Comparison of ENCODE assay signal across 8 cellular contexts in genomic region chr19:38736413-38737280, GRCh38. TPM values are rescaled to one million over a fixed set of nuclear protein-coding genes. Genes with fewer than 3 reads are reported as not detected.
DNase-seq lines count a peak whose midpoint lies in the region; ATAC-seq and TF ChIP-seq lines count a peak whose summit lies in the region.

No MANE protein-coding gene starts in this region.

- H3K4me3 ChIP-seq in gastrocnemius medialis, result peak overlapping the region; percentile 7 to 43 (median 34)

- H3K4me1 ChIP-seq in gastrocnemius medialis, result peaks cover 5 to 12% of the 10 kb centered on the region in 2 donors

- H3K36me3 ChIP-seq in gastrocnemius medialis, result no peaks in the 10 kb centered on the region

- DNase-seq in GM03348 (ENCODE audit: low spot score) (peak; percentile 83), NCI-H2227 (lab: John Stamatoyannopoulos, UW; ENCODE audit: unreplicated experiment) (peak; percentile 93), activated T-cell treated with anti-CD3 and anti-CD28 coated beads for 48 hours (ENCODE audit: low read depth) (peak; percentile 66), glutamatergic neuron (no peak), gastrocnemius medialis (no peak), COR-L47 (lab: John Stamatoyannopoulos, UW) (no peak), medulla oblongata (ENCODE audit: extremely low spot score) (no peak)

- no peak overlapping the region for H3K27ac ChIP-seq in gastrocnemius medialis

- intact Hi-C loops in gastrocnemius medialis (cut with DNase I; ENCODE audit: low total_unique reads), result no loop called here

- no peaks in the 10 kb centered on the region for H3K9me3 ChIP-seq in gastrocnemius medialis

- in situ Hi-C loops in gastrocnemius medialis (cut with MboI; ENCODE audit: low sequenced_read_pairs in 4 of 4), result loop anchor here in 2 of 4 donors (25.0 kb wide), 1 partner anchor 176 kb away; the partner anchor contains the start of gene CCER2 (in 2 of the 2)

- H3K36me3 Mint-ChIP-seq in glutamatergic neuron (ENCODE audit: unreplicated experiment), result peaks cover 5% of the 10 kb centered on the region

- TF ChIP-seq POLR2A in gastrocnemius medialis (IDR thresholded peaks at IDR 0.05), result no peak

- H3K9me3 Mint-ChIP-seq in glutamatergic neuron (ENCODE audit: unreplicated experiment), result peaks cover 12% of the 10 kb centered on the region

- H3K27me3 ChIP-seq in gastrocnemius medialis, result peaks cover 0 to 11% (median 0%) of the 10 kb centered on the region in 3 donors

- H3K4me3 Mint-ChIP-seq in glutamatergic neuron (ENCODE audit: unreplicated experiment), result peak overlapping the region; percentile 61

- no peak overlapping the region for H3K27ac Mint-ChIP-seq in glutamatergic neuron (ENCODE audit: unreplicated experiment)

- ATAC-seq in gastrocnemius medialis, result no peak
- ATAC-seq in GM21529 (IDR thresholded peaks at IDR 0.05; ENCODE audit: unreplicated experiment), result no peak

- peaks cover 4% of the 10 kb centered on the region for H3K4me1 Mint-ChIP-seq in glutamatergic neuron (ENCODE audit: low read depth, unreplicated experiment)

- peaks cover 15% of the 10 kb centered on the region for H3K27me3 Mint-ChIP-seq in glutamatergic neuron (ENCODE audit: unreplicated experiment)

- TF ChIP-seq CTCF in glutamatergic neuron (IDR thresholded peaks at IDR 0.05; ENCODE audit: partially characterized antibody, unreplicated experiment) (no peak), gastrocnemius medialis (IDR thresholded peaks at IDR 0.05 in 4 of 5, conservative IDR thresholded peaks at IDR 0.05 in 1 of 5) (no peak)

RNA-seq across cellular contexts. Expression of gene CAPN12, which starts 7.6 kb away (rescaled TPM):
- total RNA-seq in glutamatergic neuron (ENCODE audit: unreplicated experiment) (4.8 TPM), gastrocnemius medialis (under 1 TPM in 1 of 4 donors, not detected in 3; 0.42 TPM)

RNA-seq across cellular contexts. Expression of gene LGALS7, which starts 36.7 kb away (rescaled TPM):
- total RNA-seq in glutamatergic neuron (ENCODE audit: unreplicated experiment) (not detected), gastrocnemius medialis (not detected)

RNA-seq across cellular contexts. Expression of gene LGALS7B, which starts 52.4 kb away (rescaled TPM):
- not detected for total RNA-seq in glutamatergic neuron (ENCODE audit: unreplicated experiment)
- total RNA-seq in gastrocnemius medialis, result not detected

Comparison
In these comparisons a context has a peak if more than half of its experiments do, and no peak if none do; other contexts are left out.
1. DNase-seq: peak in GM03348 (single experiment), NCI-H2227 (single experiment) and activated T-cell treated with anti-CD3 and anti-CD28 coated beads for 48 hours (single experiment); none in glutamatergic neuron (single experiment), gastrocnemius medialis (0 of 2), COR-L47 (single experiment) and medulla oblongata (single experiment).